Comparison of ENCODE assay signal across 20 cellular contexts in genomic region chrX:108834036-108834435, GRCh38.
"Had no signal": no experiment of that assay in that cellular context is flagged by ENCODE, and none has a peak within 500 bp of the region (broad histone marks: within the 10 kb centered on the region; RNA-seq: fewer than 3 reads in every experiment).

No MANE protein-coding gene starts in this region.

- H3K9me3 ChIP-seq: breast epithelium, esophagus muscularis mucosa, left ventricle myocardium inferior, stomach, uterus had no signal

- H3K27me3 ChIP-seq: esophagus muscularis mucosa, hepatocyte, stomach had no signal

- H3K4me2 ChIP-seq: hepatocyte had no signal

- H3K79me2 ChIP-seq: hepatocyte had no signal

- DNase-seq: activated B cell treated with CpG ODN at 0.5 μM for 24 hours; activated CD4-positive, alpha-beta T cell treated with anti-CD3 and anti-CD28 coated beads for 4 hours; activated CD4-positive, alpha-beta T cell treated with anti-CD3 and anti-CD28 coated beads, Interleukin-2, amount 50 U/mL, for 48 hours; activated naive CD4-positive, alpha-beta T cell treated with Interleukin-2 at 50 U/mL for 16 hours; activated naive CD8-positive, alpha-beta T cell treated with anti-CD3 and anti-CD28 coated beads for 36 hours; activated T-cell treated with anti-CD3 and anti-CD28 coated beads, Interleukin-2, amount 50 U/mL, for 48 hours; effector memory CD8-positive, alpha-beta T cell; glutamatergic neuron; immature natural killer cell; kidney glomerular epithelial cell; left ventricle myocardium inferior; naive thymus-derived CD4-positive, alpha-beta T cell; posterior cingulate gyrus; small intestine; stomach; trophoblast cell; uterus had no signal

- H3K27ac ChIP-seq: breast epithelium, esophagus muscularis mucosa, hepatocyte, left ventricle myocardium inferior, stomach, uterus had no signal

- H2AFZ ChIP-seq: hepatocyte had no signal

- H3K36me3 ChIP-seq: breast epithelium, esophagus muscularis mucosa, left ventricle myocardium inferior, stomach, uterus had no signal

- H3K4me3 ChIP-seq: breast epithelium, esophagus muscularis mucosa, hepatocyte, left ventricle myocardium inferior, stomach, uterus had no signal

- H3K4me1 ChIP-seq: breast epithelium, esophagus muscularis mucosa, left ventricle myocardium inferior, stomach, uterus had no signal
